Comparison of ENCODE assay signal across 26 cellular contexts in genomic region chr15:66220587-66220986, GRCh38. TPM values are rescaled to one million over a fixed set of nuclear protein-coding genes. Genes with fewer than 3 reads are reported as not detected.
A peak's percentile ranks its signal among the peaks of the same experiment; 100 is the strongest.
DNase-seq lines count a peak whose midpoint lies in the region; TF ChIP-seq lines count a peak whose summit lies in the region.
"Had no signal": no experiment of that assay in that cellular context is flagged by ENCODE, and none has a peak within 500 bp of the region (broad histone marks: within the 10 kb centered on the region; RNA-seq: fewer than 3 reads in every experiment).

No MANE protein-coding gene starts in this region.

- H3K4me3 ChIP-seq in BE2C (ENCODE audit: low read depth, low read length) (no peak overlapping the region), OCI-LY1 (ENCODE audit: low read depth, low read length, poor library complexity, severe bottlenecking) (no peak overlapping the region)
- H3K4me3 ChIP-seq: GM23338, pancreas, right atrium auricular region, transverse colon had no signal

- no peaks in the 10 kb centered on the region for H3K79me2 ChIP-seq in OCI-LY1 (ENCODE audit: insufficient read depth, low read length)

- H3K9me3 ChIP-seq in BE2C, result no peaks in the 10 kb centered on the region
- H3K9me3 ChIP-seq in OCI-LY1 (ENCODE audit: low read length), result no peaks in the 10 kb centered on the region
- H3K9me3 ChIP-seq: pancreas, right atrium auricular region, transverse colon had no signal

- no peak overlapping the region for H3K9ac ChIP-seq in OCI-LY1 (ENCODE audit: low read length)

- DNase-seq in BE2C (no peak), erythroblast (lab: John Stamatoyannopoulos, UW) (peak; percentile 21 to 23), OCI-M2 (lab: John Stamatoyannopoulos, UW; ENCODE audit: unreplicated experiment) (no peak), inferior parietal cortex (ENCODE audit: extremely low spot score) (no peak), NCI-H187 (lab: John Stamatoyannopoulos, UW) (no peak)
- DNase-seq: activated CD8-positive, alpha-beta memory T cell treated with anti-CD3 and anti-CD28 coated beads, Interleukin-2, amount 50 U/mL, for 48 hours; aorta; Calu3; cortex of kidney; DND-41; effector memory CD8-positive, alpha-beta T cell; foreskin melanocyte; IMR-90; left cardiac atrium; mammary epithelial cell; NCI-H1417 treated with DMSO at 0.1 percent for 48 hours; SHP77 treated with DMSO at 0.1 percent for 48 hours; stimulated activated CD4-positive, alpha-beta T cell treated with anti-CD3 and anti-CD28 coated beads, Interleukin-2, amount 100 ng/mL, for 48 hours; SW 1271; T-helper 9 cell; transverse colon had no signal

- 0 out of 2 replicates have a peak, but pooled peaks have one; percentile 2 for TF ChIP-seq CTCF in BE2C (IDR thresholded peaks at IDR 0.05; ENCODE audit: low read depth, low read length)
- peak; percentile 30; the same call in 1 of the 2 replicates for TF ChIP-seq CTCF in GM12874 (IDR thresholded peaks at IDR 0.05; ENCODE audit: insufficient read depth, low read depth, low read length)
- 0 out of 2 replicates have a peak, but pooled peaks have one; percentile 27 for TF ChIP-seq CTCF in OCI-LY1 (IDR thresholded peaks at IDR 0.05; ENCODE audit: low read length)

- H3K4me2 ChIP-seq in OCI-LY1 (ENCODE audit: low read length), result no peak overlapping the region
- H3K4me2 ChIP-seq: GM23338 had no signal

- H3K27ac ChIP-seq in OCI-LY1 (ENCODE audit: low read depth, low read length, poor library complexity, severe bottlenecking), result no peak overlapping the region
- H3K27ac ChIP-seq: pancreas, right atrium auricular region, transverse colon had no signal

- no peaks in the 10 kb centered on the region for H3F3A ChIP-seq in OCI-LY1 (ENCODE audit: insufficient read depth, low read length)

- H3K4me1 ChIP-seq in BE2C, result no peaks in the 10 kb centered on the region
- H3K4me1 ChIP-seq in OCI-LY1 (ENCODE audit: insufficient read depth, low read length, severe bottlenecking), result peaks cover 10% of the 10 kb centered on the region
- H3K4me1 ChIP-seq: pancreas, right atrium auricular region, transverse colon had no signal

- no peaks in the 10 kb centered on the region for H3K27me3 ChIP-seq in BE2C
- no peaks in the 10 kb centered on the region for H3K27me3 ChIP-seq in OCI-LY1 (ENCODE audit: insufficient read depth, low read length)
- H3K27me3 ChIP-seq: pancreas, right atrium auricular region had no signal

- H3K36me3 ChIP-seq in BE2C (no peaks in the 10 kb centered on the region), OCI-LY1 (ENCODE audit: insufficient read depth, low read length) (no peaks in the 10 kb centered on the region; the same call in 1 of the 2 replicates)
- H3K36me3 ChIP-seq: pancreas, right atrium auricular region, transverse colon had no signal

- H3K9me2 ChIP-seq in OCI-LY1 (ENCODE audit: low read depth, low read length), result no peaks in the 10 kb centered on the region

- no peaks in the 10 kb centered on the region for H4K20me1 ChIP-seq in OCI-LY1 (ENCODE audit: insufficient read depth, low read length)

- H2AFZ ChIP-seq in OCI-LY1 (ENCODE audit: low read length), result no peak overlapping the region

- TF ChIP-seq POLR2A in erythroblast (IDR thresholded peaks at IDR 0.05; ENCODE audit: low read length), result no peak

RNA-seq across cellular contexts. Expression of gene MEGF11, which starts 33.0 kb away (rescaled TPM):
- polyA plus RNA-seq in BE2C (2012; ENCODE audit: insufficient read depth, insufficient read length, low read depth), result 9.6 TPM
- polyA plus RNA-seq: aorta, IMR-90 had no signal

Comparison
In these comparisons a context has a peak if more than half of its experiments do, and no peak if none do; other contexts are left out.
1. DNase-seq: peak in erythroblast (2 of 2); none in BE2C (single experiment), OCI-M2 (single experiment), inferior parietal cortex (single experiment) and NCI-H187 (0 of 2).
2. Peak in every context shown above with its lines, with median percentiles within 50 percentile points of each other: CTCF ChIP-seq.